2 cellular contexts compared by ENCODE assay signal in the genomic region with DNA sequence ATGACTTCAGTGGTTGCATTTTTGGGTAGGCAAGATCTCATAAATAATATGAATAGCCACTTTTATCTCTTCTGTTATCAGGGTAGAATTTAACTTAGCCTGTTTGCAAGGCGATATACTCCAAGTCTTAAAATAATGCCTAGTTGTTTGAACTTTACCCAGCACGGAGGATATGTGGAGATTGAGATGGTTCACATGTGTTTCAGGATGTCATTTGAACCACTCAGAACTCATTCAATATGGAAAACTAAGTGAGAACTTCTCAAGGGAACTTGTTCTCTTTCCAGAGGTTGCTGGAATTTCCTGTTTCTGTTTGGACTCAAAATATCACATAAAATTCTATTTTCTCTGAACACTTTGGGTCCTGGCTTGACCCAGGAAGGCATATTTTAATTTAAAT.
TF ChIP-seq lines count a peak whose summit lies in the region.

No MANE protein-coding gene starts in this region.

TF ChIP-seq in SK-N-SH, 30 proteins besides CTCF, POLR2A, EP300 and RAD21 (continued from another document):
- TF ChIP-seq, protein P1, sequence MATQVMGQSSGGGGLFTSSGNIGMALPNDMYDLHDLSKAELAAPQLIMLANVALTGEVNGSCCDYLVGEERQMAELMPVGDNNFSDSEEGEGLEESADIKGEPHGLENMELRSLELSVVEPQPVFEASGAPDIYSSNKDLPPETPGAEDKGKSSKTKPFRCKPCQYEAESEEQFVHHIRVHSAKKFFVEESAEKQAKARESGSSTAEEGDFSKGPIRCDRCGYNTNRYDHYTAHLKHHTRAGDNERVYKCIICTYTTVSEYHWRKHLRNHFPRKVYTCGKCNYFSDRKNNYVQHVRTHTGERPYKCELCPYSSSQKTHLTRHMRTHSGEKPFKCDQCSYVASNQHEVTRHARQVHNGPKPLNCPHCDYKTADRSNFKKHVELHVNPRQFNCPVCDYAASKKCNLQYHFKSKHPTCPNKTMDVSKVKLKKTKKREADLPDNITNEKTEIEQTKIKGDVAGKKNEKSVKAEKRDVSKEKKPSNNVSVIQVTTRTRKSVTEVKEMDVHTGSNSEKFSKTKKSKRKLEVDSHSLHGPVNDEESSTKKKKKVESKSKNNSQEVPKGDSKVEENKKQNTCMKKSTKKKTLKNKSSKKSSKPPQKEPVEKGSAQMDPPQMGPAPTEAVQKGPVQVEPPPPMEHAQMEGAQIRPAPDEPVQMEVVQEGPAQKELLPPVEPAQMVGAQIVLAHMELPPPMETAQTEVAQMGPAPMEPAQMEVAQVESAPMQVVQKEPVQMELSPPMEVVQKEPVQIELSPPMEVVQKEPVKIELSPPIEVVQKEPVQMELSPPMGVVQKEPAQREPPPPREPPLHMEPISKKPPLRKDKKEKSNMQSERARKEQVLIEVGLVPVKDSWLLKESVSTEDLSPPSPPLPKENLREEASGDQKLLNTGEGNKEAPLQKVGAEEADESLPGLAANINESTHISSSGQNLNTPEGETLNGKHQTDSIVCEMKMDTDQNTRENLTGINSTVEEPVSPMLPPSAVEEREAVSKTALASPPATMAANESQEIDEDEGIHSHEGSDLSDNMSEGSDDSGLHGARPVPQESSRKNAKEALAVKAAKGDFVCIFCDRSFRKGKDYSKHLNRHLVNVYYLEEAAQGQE (IDR thresholded peaks at IDR 0.05; ENCODE audit: low read depth, low read length), result no peak
- TF ChIP-seq, protein P2, sequence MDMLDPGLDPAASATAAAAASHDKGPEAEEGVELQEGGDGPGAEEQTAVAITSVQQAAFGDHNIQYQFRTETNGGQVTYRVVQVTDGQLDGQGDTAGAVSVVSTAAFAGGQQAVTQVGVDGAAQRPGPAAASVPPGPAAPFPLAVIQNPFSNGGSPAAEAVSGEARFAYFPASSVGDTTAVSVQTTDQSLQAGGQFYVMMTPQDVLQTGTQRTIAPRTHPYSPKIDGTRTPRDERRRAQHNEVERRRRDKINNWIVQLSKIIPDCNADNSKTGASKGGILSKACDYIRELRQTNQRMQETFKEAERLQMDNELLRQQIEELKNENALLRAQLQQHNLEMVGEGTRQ (IDR thresholded peaks at IDR 0.05; ENCODE audit: borderline replicate concordance, low read depth, low read length), result no peak
- TF ChIP-seq, protein P3, sequence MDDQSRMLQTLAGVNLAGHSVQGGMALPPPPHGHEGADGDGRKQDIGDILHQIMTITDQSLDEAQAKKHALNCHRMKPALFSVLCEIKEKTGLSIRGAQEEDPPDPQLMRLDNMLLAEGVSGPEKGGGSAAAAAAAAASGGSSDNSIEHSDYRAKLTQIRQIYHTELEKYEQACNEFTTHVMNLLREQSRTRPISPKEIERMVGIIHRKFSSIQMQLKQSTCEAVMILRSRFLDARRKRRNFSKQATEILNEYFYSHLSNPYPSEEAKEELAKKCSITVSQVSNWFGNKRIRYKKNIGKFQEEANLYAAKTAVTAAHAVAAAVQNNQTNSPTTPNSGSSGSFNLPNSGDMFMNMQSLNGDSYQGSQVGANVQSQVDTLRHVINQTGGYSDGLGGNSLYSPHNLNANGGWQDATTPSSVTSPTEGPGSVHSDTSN (IDR thresholded peaks at IDR 0.05), result no peak
- TF ChIP-seq SIN3A (IDR thresholded peaks at IDR 0.05; ENCODE audit: borderline replicate concordance, low read depth, low read length) (no peak), RCOR1 (IDR thresholded peaks at IDR 0.05; ENCODE audit: low read length) (no peak), NRF1 (IDR thresholded peaks at IDR 0.05; ENCODE audit: low read depth, low read length) (no peak), GATA2 (CRISPR knock-in tag; IDR thresholded peaks at IDR 0.05) (no peak), RXRA (IDR thresholded peaks at IDR 0.05; ENCODE audit: borderline replicate concordance, low read depth) (no peak), ELF1 (IDR thresholded peaks at IDR 0.05) (no peak), POLR2AphosphoS5 (IDR thresholded peaks at IDR 0.05; ENCODE audit: low read depth, low read length) (no peak)
- TF ChIP-seq, protein P4, sequence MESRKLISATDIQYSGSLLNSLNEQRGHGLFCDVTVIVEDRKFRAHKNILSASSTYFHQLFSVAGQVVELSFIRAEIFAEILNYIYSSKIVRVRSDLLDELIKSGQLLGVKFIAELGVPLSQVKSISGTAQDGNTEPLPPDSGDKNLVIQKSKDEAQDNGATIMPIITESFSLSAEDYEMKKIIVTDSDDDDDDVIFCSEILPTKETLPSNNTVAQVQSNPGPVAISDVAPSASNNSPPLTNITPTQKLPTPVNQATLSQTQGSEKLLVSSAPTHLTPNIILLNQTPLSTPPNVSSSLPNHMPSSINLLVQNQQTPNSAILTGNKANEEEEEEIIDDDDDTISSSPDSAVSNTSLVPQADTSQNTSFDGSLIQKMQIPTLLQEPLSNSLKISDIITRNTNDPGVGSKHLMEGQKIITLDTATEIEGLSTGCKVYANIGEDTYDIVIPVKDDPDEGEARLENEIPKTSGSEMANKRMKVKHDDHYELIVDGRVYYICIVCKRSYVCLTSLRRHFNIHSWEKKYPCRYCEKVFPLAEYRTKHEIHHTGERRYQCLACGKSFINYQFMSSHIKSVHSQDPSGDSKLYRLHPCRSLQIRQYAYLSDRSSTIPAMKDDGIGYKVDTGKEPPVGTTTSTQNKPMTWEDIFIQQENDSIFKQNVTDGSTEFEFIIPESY (IDR thresholded peaks at IDR 0.05; ENCODE audit: borderline replicate concordance, low read depth), result no peak

TF ChIP-seq in SK-N-SH treated with all-trans-retinoic acid at 6 μM for 48 hours, 23 proteins besides CTCF, POLR2A, EP300 and RAD21 (continued from another document):
- TF ChIP-seq, protein P5, sequence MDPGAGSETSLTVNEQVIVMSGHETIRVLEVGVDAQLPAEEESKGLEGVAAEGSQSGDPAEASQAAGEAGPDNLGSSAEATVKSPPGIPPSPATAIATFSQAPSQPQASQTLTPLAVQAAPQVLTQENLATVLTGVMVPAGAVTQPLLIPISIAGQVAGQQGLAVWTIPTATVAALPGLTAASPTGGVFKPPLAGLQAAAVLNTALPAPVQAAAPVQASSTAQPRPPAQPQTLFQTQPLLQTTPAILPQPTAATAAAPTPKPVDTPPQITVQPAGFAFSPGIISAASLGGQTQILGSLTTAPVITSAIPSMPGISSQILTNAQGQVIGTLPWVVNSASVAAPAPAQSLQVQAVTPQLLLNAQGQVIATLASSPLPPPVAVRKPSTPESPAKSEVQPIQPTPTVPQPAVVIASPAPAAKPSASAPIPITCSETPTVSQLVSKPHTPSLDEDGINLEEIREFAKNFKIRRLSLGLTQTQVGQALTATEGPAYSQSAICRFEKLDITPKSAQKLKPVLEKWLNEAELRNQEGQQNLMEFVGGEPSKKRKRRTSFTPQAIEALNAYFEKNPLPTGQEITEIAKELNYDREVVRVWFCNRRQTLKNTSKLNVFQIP (CRISPR knock-in tag; IDR thresholded peaks at IDR 0.05; ENCODE audit: borderline replicate concordance, low read depth), result no peak
- TF ChIP-seq ZFP3 (CRISPR knock-in tag; IDR thresholded peaks at IDR 0.05), result no peak
- TF ChIP-seq ZNF565 (CRISPR knock-in tag; conservative IDR thresholded peaks at IDR 0.05; ENCODE audit: low read depth), result no peak
- TF ChIP-seq PPARA (CRISPR knock-in tag; IDR thresholded peaks at IDR 0.05; ENCODE audit: borderline replicate concordance), result no peak
- no peak for TF ChIP-seq ESRRG (CRISPR knock-in tag; IDR thresholded peaks at IDR 0.05)
- no peak for TF ChIP-seq GLIS3 (CRISPR knock-in tag; IDR thresholded peaks at IDR 0.05)
- no peak for TF ChIP-seq OSR1 (CRISPR knock-in tag; IDR thresholded peaks at IDR 0.05)
